In the genomic region with DNA sequence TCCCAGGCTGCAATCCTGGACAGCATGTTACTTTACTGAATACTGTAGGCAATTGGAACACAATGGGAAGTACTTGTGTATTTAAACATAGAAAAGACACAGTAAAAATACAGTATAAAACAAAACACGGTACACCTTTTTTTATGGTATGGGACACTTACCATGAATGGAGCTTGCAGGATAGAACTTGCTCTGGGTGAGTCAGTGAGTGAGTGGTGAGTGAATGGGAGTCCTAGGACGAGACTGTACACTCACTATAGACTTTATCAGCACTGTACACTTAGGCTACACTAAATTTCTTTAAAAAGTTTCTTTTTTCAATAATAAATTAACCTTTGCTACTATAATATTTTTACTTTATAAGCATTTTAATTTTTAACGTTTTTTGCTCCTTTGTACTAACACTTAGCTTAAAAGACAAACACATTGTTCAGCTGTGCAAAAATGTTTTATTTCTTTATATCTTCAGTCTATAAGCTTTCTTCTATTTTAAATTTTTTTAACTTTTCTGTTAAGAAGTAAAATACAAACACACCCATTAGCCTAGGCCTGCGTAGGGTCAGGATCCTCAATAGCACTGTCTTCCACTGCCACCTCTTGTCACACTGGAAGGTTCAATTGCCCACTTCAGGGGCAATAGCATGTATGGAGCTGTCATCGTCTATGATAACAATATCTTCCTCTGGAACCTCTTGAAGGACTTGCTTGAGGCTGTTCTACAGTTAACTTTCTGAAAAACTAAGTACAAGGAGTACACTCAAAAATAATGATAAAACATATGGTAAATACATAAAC, we compare ENCODE assay signal across 11 cellular contexts.
"Had no signal": no experiment of that assay in that cellular context is flagged by ENCODE, and none has a peak within 500 bp of the region (broad histone marks: within the 10 kb centered on the region; RNA-seq: fewer than 3 reads in every experiment).

No MANE protein-coding gene starts in this region.

- DNase-seq: activated CD4-positive, alpha-beta T cell treated with anti-CD3 and anti-CD28 coated beads, Interleukin-2, amount 50 U/mL, for 4 hours; activated gamma-delta T cell; effector CD4-positive, alpha-beta T cell; glutamatergic neuron; hypothalamus; islet precursor cell; naive B cell; retina; spleen; stimulated activated naive CD8-positive, alpha-beta T cell treated with anti-CD3 and anti-CD28 coated beads, Interleukin-15, Interleukin-2, amounts not matched to agents 100 U/mL and 50 U/mL, for 24 hours had no signal

- ATAC-seq: left lobe of liver; stimulated activated naive CD8-positive, alpha-beta T cell treated with anti-CD3 and anti-CD28 coated beads, Interleukin-15, Interleukin-2, amounts not matched to agents 100 U/mL and 50 U/mL, for 24 hours had no signal
